9 cellular contexts compared by ENCODE assay signal in the genomic region with DNA sequence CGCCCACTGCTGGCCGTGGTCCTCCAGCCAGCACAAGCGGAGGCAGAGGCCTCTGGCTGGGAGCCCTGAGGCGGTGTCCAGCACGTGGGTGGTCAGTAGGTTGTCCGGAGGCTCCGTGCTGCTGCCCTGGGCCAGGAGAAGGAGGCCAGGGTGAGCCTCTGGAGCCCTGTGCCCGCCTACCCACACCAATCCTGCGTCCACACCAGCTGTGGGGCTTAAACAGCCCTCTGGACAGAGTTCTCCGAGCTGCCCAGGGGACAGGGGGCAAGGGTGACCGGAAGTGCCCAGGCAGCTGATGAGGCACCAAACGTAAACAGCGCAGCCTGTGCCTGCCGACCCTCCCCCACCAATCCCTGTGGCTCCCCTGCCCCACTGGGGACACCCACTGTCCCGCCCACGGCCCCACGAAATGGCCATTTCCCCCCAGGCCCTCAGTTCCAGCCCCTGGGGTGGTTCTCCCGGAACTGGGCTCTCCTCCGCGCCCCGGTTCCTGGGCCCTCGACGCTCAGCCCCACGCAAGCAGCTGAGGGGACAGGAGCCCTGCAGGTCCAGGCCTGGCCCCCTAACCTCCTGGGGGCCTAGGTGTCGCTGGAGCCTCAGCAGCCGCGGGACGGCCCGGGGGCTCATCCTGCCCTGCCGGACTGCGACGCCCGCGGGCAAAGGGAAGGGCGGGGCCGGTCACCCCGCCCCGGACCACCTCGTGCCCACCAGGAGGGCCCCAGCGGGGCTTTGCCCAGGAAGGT. TPM values are rescaled to one million over a fixed set of nuclear protein-coding genes. Genes with fewer than 3 reads are reported as not detected.
A peak's percentile ranks its signal among the peaks of the same experiment; 100 is the strongest.
DNase-seq lines count a peak whose midpoint lies in the region; ATAC-seq and TF ChIP-seq lines count a peak whose summit lies in the region.
"Had no signal": no experiment of that assay in that cellular context is flagged by ENCODE, and none has a peak within 500 bp of the region (broad histone marks: within the 10 kb centered on the region; RNA-seq: fewer than 3 reads in every experiment).

No MANE protein-coding gene starts in this region.

- H2BK120ac ChIP-seq in mesenchymal stem cell (ENCODE audit: low read depth, low read length) = peak overlapping the region; percentile 8

- H3K4me1 ChIP-seq in effector memory CD4-positive, alpha-beta T cell (ENCODE audit: control insufficient read depth, insufficient read depth, low read length, poor library complexity, severe bottlenecking) = peaks cover 9% of the 10 kb centered on the region
- H3K4me1 ChIP-seq in mesenchymal stem cell (ENCODE audit: control insufficient read depth, insufficient read depth, low read depth, low read length) (peaks cover 19% of the 10 kb centered on the region), uterus (peaks cover 0 to 13% of the 10 kb centered on the region in 2 donors)

- TF ChIP-seq POLR2A in uterus (IDR thresholded peaks at IDR 0.05) = peak in 1 of 2 donors; percentile 23

- peak overlapping the region; percentile 42 for H3K4me3 ChIP-seq in effector memory CD4-positive, alpha-beta T cell (ENCODE audit: insufficient read depth, low read depth, low read length, poor library complexity, severe bottlenecking)
- H3K4me3 ChIP-seq in mesenchymal stem cell (ENCODE audit: insufficient read depth in 1 of 2, low read depth in 1 of 2, low read length in 2 of 2) = peak overlapping the region in 1 of 2 experiments; percentile 63
- H3K4me3 ChIP-seq in uterus = peak overlapping the region; percentile 18 to 39

- peak overlapping the region; percentile 72 for H2AFZ ChIP-seq in mesenchymal stem cell (ENCODE audit: low read depth, low read length)

- peak overlapping the region in 1 of 2 donors; percentile 60 for H3K4me3 Mint-ChIP-seq in stimulated activated naive CD8-positive, alpha-beta T cell treated with anti-CD3 and anti-CD28 coated beads, Interleukin-15, amount 100 ng/mL, for 72 hours
- no peak overlapping the region for H3K4me3 Mint-ChIP-seq in activated CD4-positive, alpha-beta memory T cell treated with anti-CD3 and anti-CD28 coated beads, Interleukin-2, amount 10 ng/mL, durations not matched to agents 7 days and 5 days

- peak overlapping the region; percentile 24 to 51 for H3K4ac ChIP-seq in mesenchymal stem cell (ENCODE audit: low read depth in 1 of 2, low read length in 2 of 2)

- H3K27ac Mint-ChIP-seq in stimulated activated naive CD8-positive, alpha-beta T cell treated with anti-CD3 and anti-CD28 coated beads, Interleukin-15, amount 100 ng/mL, for 72 hours = no peak overlapping the region
- H3K27ac Mint-ChIP-seq in activated CD4-positive, alpha-beta memory T cell treated with anti-CD3 and anti-CD28 coated beads, Interleukin-2, amount 10 ng/mL, durations not matched to agents 7 days and 5 days = no peak overlapping the region

- H2BK12ac ChIP-seq in mesenchymal stem cell (ENCODE audit: low read length in 2 of 2) = peak overlapping the region in 1 of 2 experiments; percentile 85

- H3K9ac ChIP-seq in mesenchymal stem cell (ENCODE audit: low read length) = peak overlapping the region; percentile 68

- no peak overlapping the region for H2BK5ac ChIP-seq in mesenchymal stem cell (ENCODE audit: low read depth, low read length, poor library complexity, severe bottlenecking)

- peaks cover 10% of the 10 kb centered on the region for H3K4me1 Mint-ChIP-seq in stimulated activated naive CD8-positive, alpha-beta T cell treated with anti-CD3 and anti-CD28 coated beads, Interleukin-15, amount 100 ng/mL, for 72 hours
- H3K4me1 Mint-ChIP-seq in activated CD4-positive, alpha-beta memory T cell treated with anti-CD3 and anti-CD28 coated beads, Interleukin-2, amount 10 ng/mL, durations not matched to agents 7 days and 5 days = peaks cover 3% of the 10 kb centered on the region

- intact Hi-C loops in uterus (cut with DNase I; ENCODE audit: low total_unique reads) = no loop called here

- POLR2A ChIA-PET in activated CD4-positive, alpha-beta memory T cell treated with anti-CD3 and anti-CD28 coated beads, Interleukin-2, amount 10 ng/mL, durations not matched to agents 7 days and 5 days (lab: Charles Lee) = no interaction called here

- H3K27me3 ChIP-seq in effector memory CD4-positive, alpha-beta T cell (replicated peaks; ENCODE audit: control insufficient read depth, insufficient read depth, low read length, poor library complexity, severe bottlenecking) = peaks cover 5% of the 10 kb centered on the region
- H3K27me3 ChIP-seq in mesenchymal stem cell (ENCODE audit: control insufficient read depth in 1 of 2, insufficient read depth in 1 of 2, low read length in 2 of 2) = peaks cover 7 to 12% of the 10 kb centered on the region in 2 experiments
- H3K27me3 ChIP-seq in uterus = no peaks in the 10 kb centered on the region

- H3K9me3 Mint-ChIP-seq in stimulated activated naive CD8-positive, alpha-beta T cell treated with anti-CD3 and anti-CD28 coated beads, Interleukin-15, amount 100 ng/mL, for 72 hours = no peaks in the 10 kb centered on the region
- H3K9me3 Mint-ChIP-seq in activated CD4-positive, alpha-beta memory T cell treated with anti-CD3 and anti-CD28 coated beads, Interleukin-2, amount 10 ng/mL, durations not matched to agents 7 days and 5 days = no peaks in the 10 kb centered on the region

- peak overlapping the region in 1 of 2 experiments; percentile 63 for H3K23ac ChIP-seq in mesenchymal stem cell (ENCODE audit: low read length in 2 of 2)

- no peaks in the 10 kb centered on the region for H3K36me3 ChIP-seq in effector memory CD4-positive, alpha-beta T cell (ENCODE audit: control insufficient read depth, insufficient read depth, low read length)
- H3K36me3 ChIP-seq in mesenchymal stem cell (ENCODE audit: control insufficient read depth in 1 of 2, insufficient read depth in 2 of 2, low read depth in 1 of 2, low read length in 2 of 2) = peaks cover 19 to 23% of the 10 kb centered on the region in 2 experiments
- no peaks in the 10 kb centered on the region for H3K36me3 ChIP-seq in uterus

- no peak for DNase-seq in stimulated activated naive CD8-positive, alpha-beta T cell treated with anti-CD3 and anti-CD28 coated beads, Interleukin-15, amount 100 ng/mL, for 72 hours
- DNase-seq in stimulated activated naive CD8-positive, alpha-beta T cell treated with anti-CD3 and anti-CD28 coated beads, Interleukin-15, Interleukin-2, amounts not matched to agents 100 U/mL and 50 U/mL, for 24 hours = no peak
- no peak for DNase-seq in effector memory CD4-positive, alpha-beta T cell
- DNase-seq in mesenchymal stem cell (peak; percentile 41), uterus (peak; percentile 82 to 84), NCI-H1930 (lab: John Stamatoyannopoulos, UW) (no peak)
- no peak for DNase-seq in activated CD4-positive, alpha-beta memory T cell treated with anti-CD3 and anti-CD28 coated beads, Interleukin-2, amount 10 ng/mL, durations not matched to agents 7 days and 5 days

- H2AK5ac ChIP-seq in mesenchymal stem cell (ENCODE audit: low read length, severe bottlenecking) = no peak overlapping the region

- peak; percentile 23 for ATAC-seq in stimulated activated naive CD8-positive, alpha-beta T cell treated with anti-CD3 and anti-CD28 coated beads, Interleukin-15, amount 100 ng/mL, for 72 hours
- no peak for ATAC-seq in stimulated activated naive CD8-positive, alpha-beta T cell treated with anti-CD3 and anti-CD28 coated beads, Interleukin-15, Interleukin-2, amounts not matched to agents 100 U/mL and 50 U/mL, for 24 hours
- ATAC-seq in HG02938 (IDR thresholded peaks at IDR 0.05; ENCODE audit: unreplicated experiment) = no peak

- no peak for TF ChIP-seq CTCF in uterus (IDR thresholded peaks at IDR 0.05)

- H4K91ac ChIP-seq in mesenchymal stem cell (ENCODE audit: low read length) = peak overlapping the region; percentile 84

- H3K79me1 ChIP-seq in mesenchymal stem cell (replicated peaks; ENCODE audit: low read length, poor library complexity, severe bottlenecking) = no peaks in the 10 kb centered on the region

- H3K36me3 Mint-ChIP-seq in activated CD4-positive, alpha-beta memory T cell treated with anti-CD3 and anti-CD28 coated beads, Interleukin-2, amount 10 ng/mL, durations not matched to agents 7 days and 5 days (ENCODE audit: low read depth) = no peaks in the 10 kb centered on the region

- H3K14ac ChIP-seq in mesenchymal stem cell (ENCODE audit: low read length in 2 of 2) = no peak overlapping the region

- H3K9me3 ChIP-seq in effector memory CD4-positive, alpha-beta T cell (ENCODE audit: control insufficient read depth, low read length) = no peaks in the 10 kb centered on the region
- no peaks in the 10 kb centered on the region for H3K9me3 ChIP-seq in mesenchymal stem cell (ENCODE audit: control insufficient read depth, low read length)
- H3K9me3 ChIP-seq in uterus = no peaks in the 10 kb centered on the region

- H4K8ac ChIP-seq in mesenchymal stem cell (ENCODE audit: low read length) = peak overlapping the region; percentile 89

- H3K27ac ChIP-seq in effector memory CD4-positive, alpha-beta T cell (ENCODE audit: insufficient read depth, low read length, poor library complexity, severe bottlenecking) = no peak overlapping the region
- H3K27ac ChIP-seq in mesenchymal stem cell (ENCODE audit: low read length, poor library complexity, severe bottlenecking) = no peak overlapping the region
- H3K27ac ChIP-seq in uterus = peak overlapping the region in 1 of 2 donors; percentile 80

- CTCF ChIA-PET in activated CD4-positive, alpha-beta memory T cell treated with anti-CD3 and anti-CD28 coated beads, Interleukin-2, amount 10 ng/mL, durations not matched to agents 7 days and 5 days (lab: Charles Lee) = no interaction called here

- H3K27me3 Mint-ChIP-seq in stimulated activated naive CD8-positive, alpha-beta T cell treated with anti-CD3 and anti-CD28 coated beads, Interleukin-15, amount 100 ng/mL, for 72 hours = peaks cover 19% of the 10 kb centered on the region
- H3K27me3 Mint-ChIP-seq in activated CD4-positive, alpha-beta memory T cell treated with anti-CD3 and anti-CD28 coated beads, Interleukin-2, amount 10 ng/mL, durations not matched to agents 7 days and 5 days = no peaks in the 10 kb centered on the region

- 24% methylated on average over 33 of the region's 40 CpGs for WGBS in mesenchymal stem cell

- peak overlapping the region; percentile 3 for H3K4me2 ChIP-seq in mesenchymal stem cell (ENCODE audit: low read length, poor library complexity, severe bottlenecking)

- peak overlapping the region; percentile 91 for H2BK15ac ChIP-seq in mesenchymal stem cell (ENCODE audit: low read depth, poor library complexity, severe bottlenecking)

- H3K18ac ChIP-seq in mesenchymal stem cell (ENCODE audit: low read depth in 1 of 2, low read length in 2 of 2) = peak overlapping the region; percentile 60 to 84

RNA-seq across cellular contexts. Expression of gene DBNDD1, which starts 27.9 kb away (rescaled TPM):
- polyA plus RNA-seq in mesenchymal stem cell (2013, experiment 1 of 2) = 5.6 TPM
- polyA plus RNA-seq in mesenchymal stem cell (2013, experiment 2 of 2) = 5.2 TPM
- 1 to 10 TPM in 2 of 4 donors, not detected in 2; 1.0 to 4.2 TPM for total RNA-seq in uterus
- total RNA-seq in activated CD4-positive, alpha-beta memory T cell treated with anti-CD3 and anti-CD28 coated beads, Interleukin-2, amount 10 ng/mL, durations not matched to agents 7 days and 5 days = not detected

RNA-seq across cellular contexts. Expression of gene PRDM7, which starts 30.0 kb away (rescaled TPM):
- polyA plus RNA-seq in mesenchymal stem cell (2013, experiment 1 of 2) = not detected
- not detected for polyA plus RNA-seq in mesenchymal stem cell (2013, experiment 2 of 2)
- under 1 TPM in 1 of 4 donors, not detected in 3; 0.35 TPM for total RNA-seq in uterus
- total RNA-seq in activated CD4-positive, alpha-beta memory T cell treated with anti-CD3 and anti-CD28 coated beads, Interleukin-2, amount 10 ng/mL, durations not matched to agents 7 days and 5 days = not detected
- total RNA-seq: activated CD8-positive, alpha-beta memory T cell treated with anti-CD3 and anti-CD28 coated beads for 36 hours had no signal

Comparison
In these comparisons a context has a peak if more than half of its experiments do, and no peak if none do; other contexts are left out.
1. DNase-seq: peak in mesenchymal stem cell (single experiment) and uterus (2 of 2); none in stimulated activated naive CD8-positive, alpha-beta T cell treated with anti-CD3 and anti-CD28 coated beads, Interleukin-15, amount 100 ng/mL, for 72 hours (0 of 2), stimulated activated naive CD8-positive, alpha-beta T cell treated with anti-CD3 and anti-CD28 coated beads, Interleukin-15, Interleukin-2, amounts not matched to agents 100 U/mL and 50 U/mL, for 24 hours (single experiment), effector memory CD4-positive, alpha-beta T cell (0 of 3), NCI-H1930 (0 of 2) and activated CD4-positive, alpha-beta memory T cell treated with anti-CD3 and anti-CD28 coated beads, Interleukin-2, amount 10 ng/mL, durations not matched to agents 7 days and 5 days (single experiment).